Comparison of ENCODE assay signal across 8 cellular contexts in genomic region chr18:21704603-21705364, GRCh38. TPM values are rescaled to one million over a fixed set of nuclear protein-coding genes. Genes with fewer than 3 reads are reported as not detected.
DNase-seq lines count a peak whose midpoint lies in the region; ATAC-seq and TF ChIP-seq lines count a peak whose summit lies in the region.

TSS of gene ABHD3 (minus strand) at chr18:21704774. CDS start at chr18:21704665, 109 bp downstream.

- H3K27me3 ChIP-seq in HL-60 (ENCODE audit: insufficient read depth, poor library complexity, severe bottlenecking) (no peaks in the 10 kb centered on the region), mesenchymal stem cell (ENCODE audit: control insufficient read depth in 1 of 2, insufficient read depth in 1 of 2, low read length in 2 of 2) (no peaks in the 10 kb centered on the region)

- no peak within 1 kb of the TSS for H2BK5ac ChIP-seq in mesenchymal stem cell (ENCODE audit: low read depth, low read length, poor library complexity, severe bottlenecking)

- peak within 1 kb of the TSS; percentile 99 for H2AFZ ChIP-seq in mesenchymal stem cell (ENCODE audit: low read depth, low read length)

- peak within 1 kb of the TSS; percentile 52 for H2BK15ac ChIP-seq in mesenchymal stem cell (ENCODE audit: low read depth, poor library complexity, severe bottlenecking)

- H3K4me1 ChIP-seq in mesenchymal stem cell (ENCODE audit: control insufficient read depth, insufficient read depth, low read depth, low read length), result peaks cover 6% of the 10 kb centered on the region

- no peak within 1 kb of the TSS for H2AK5ac ChIP-seq in mesenchymal stem cell (ENCODE audit: low read length, severe bottlenecking)

- peak; percentile 95 for ATAC-seq in GM19455 (IDR thresholded peaks at IDR 0.05; ENCODE audit: unreplicated experiment)

- H4K91ac ChIP-seq in mesenchymal stem cell (ENCODE audit: low read length), result peak within 1 kb of the TSS; percentile 50

- peak within 1 kb of the TSS; percentile 75 to 99 for H3K18ac ChIP-seq in mesenchymal stem cell (ENCODE audit: low read depth in 1 of 2, low read length in 2 of 2)

- no peaks in the 10 kb centered on the region for H3K9me3 ChIP-seq in mesenchymal stem cell (ENCODE audit: control insufficient read depth, low read length)

- H3K4me3 ChIP-seq in HL-60 (replicated peaks; ENCODE audit: insufficient read depth, low read length) (peak within 1 kb of the TSS; percentile 78), mesenchymal stem cell (ENCODE audit: insufficient read depth in 1 of 2, low read depth in 1 of 2, low read length in 2 of 2) (peak within 1 kb of the TSS; percentile 84 to 88)

- peak within 1 kb of the TSS; percentile 99 for H3K4me2 ChIP-seq in mesenchymal stem cell (ENCODE audit: low read length, poor library complexity, severe bottlenecking)

- TF ChIP-seq CTCF in HL-60 (IDR thresholded peaks at IDR 0.05; ENCODE audit: insufficient read depth, low read length), result no peak

- 14% methylated on average over 41 of the region's 60 CpGs for WGBS in mesenchymal stem cell

- H4K8ac ChIP-seq in mesenchymal stem cell (ENCODE audit: low read length), result peak within 1 kb of the TSS; percentile 87

- peak within 1 kb of the TSS in 1 of 2 experiments; percentile 89 for H3K14ac ChIP-seq in mesenchymal stem cell (ENCODE audit: low read length in 2 of 2)

- DNase-seq in CMK (ENCODE audit: low read depth) (peak; percentile 49), HL-60 (ENCODE audit: low read depth in 1 of 2, low spot score in 1 of 2) (peak; percentile 77 to 96), NK-92 (lab: John Stamatoyannopoulos, UW; ENCODE audit: unreplicated experiment) (peak; percentile 62), mesenchymal stem cell (peak; percentile 94)
- peak; percentile 94 for DNase-seq in activated CD8-positive, alpha-beta memory T cell treated with anti-CD3 and anti-CD28 coated beads for 24 hours
- peak; percentile 86 for DNase-seq in effector CD8-positive, alpha-beta T cell (lab: John Stamatoyannopoulos, UW)
- peak; percentile 86 for DNase-seq in stimulated activated CD8-positive, alpha-beta memory T cell treated with anti-CD3 and anti-CD28 coated beads, Interleukin-12 subunit alpha, Interleukin-12 subunit beta, amount 100 ng/mL, for 4 hours (ENCODE audit: low read depth)

- peaks cover 0 to 6% of the 10 kb centered on the region in 2 experiments for H3K36me3 ChIP-seq in mesenchymal stem cell (ENCODE audit: control insufficient read depth in 1 of 2, insufficient read depth in 2 of 2, low read depth in 1 of 2, low read length in 2 of 2)

- peak within 1 kb of the TSS in 1 of 2 experiments; percentile 61 for H3K4ac ChIP-seq in mesenchymal stem cell (ENCODE audit: low read depth in 1 of 2, low read length in 2 of 2)

- no peaks in the 10 kb centered on the region for H3K79me1 ChIP-seq in mesenchymal stem cell (replicated peaks; ENCODE audit: low read length, poor library complexity, severe bottlenecking)

- H2BK12ac ChIP-seq in mesenchymal stem cell (ENCODE audit: low read length in 2 of 2), result peak within 1 kb of the TSS in 1 of 2 experiments; percentile 54

- peak within 1 kb of the TSS; percentile 93 for H3K9ac ChIP-seq in mesenchymal stem cell (ENCODE audit: low read length)

- H3K27ac ChIP-seq in HL-60 (replicated peaks), result peak within 1 kb of the TSS; percentile 63
- no peak within 1 kb of the TSS for H3K27ac ChIP-seq in mesenchymal stem cell (ENCODE audit: low read length, poor library complexity, severe bottlenecking)

- peak within 1 kb of the TSS in 1 of 2 experiments; percentile 98 for H3K23ac ChIP-seq in mesenchymal stem cell (ENCODE audit: low read length in 2 of 2)

- peak within 1 kb of the TSS; percentile 94 for H2BK120ac ChIP-seq in mesenchymal stem cell (ENCODE audit: low read depth, low read length)

RNA-seq across cellular contexts. Expression of gene ABHD3, which starts in this region (rescaled TPM):
- polyA plus RNA-seq in mesenchymal stem cell (2013, experiment 1 of 2), result 7.3 TPM
- 8.5 TPM for polyA plus RNA-seq in mesenchymal stem cell (2013, experiment 2 of 2)
